Comparison of ENCODE assay signal across 11 cellular contexts in the genomic region with DNA sequence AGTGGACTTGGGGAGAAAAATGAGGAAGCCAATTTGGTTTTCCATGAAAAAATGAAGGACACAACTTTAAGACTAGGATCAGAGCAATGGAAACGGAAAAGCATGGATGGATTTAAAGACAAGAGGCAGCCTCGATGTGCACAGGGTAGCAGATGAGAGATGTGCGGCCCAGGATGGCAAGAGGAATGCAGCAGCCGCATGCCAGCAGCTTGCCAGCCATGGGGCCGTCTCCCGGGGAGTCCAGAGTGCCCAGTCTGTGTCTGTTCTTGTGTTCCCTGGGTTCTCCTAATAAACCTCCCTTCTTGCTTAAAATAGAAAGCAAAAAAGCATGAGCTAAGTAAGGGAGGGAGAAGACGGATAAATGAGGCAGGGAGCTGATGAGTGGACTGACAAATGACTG.
"Had no signal": no experiment of that assay in that cellular context is flagged by ENCODE, and none has a peak within 500 bp of the region (broad histone marks: within the 10 kb centered on the region; RNA-seq: fewer than 3 reads in every experiment).

No MANE protein-coding gene starts in this region.

- H3K27me3 ChIP-seq: testis, tibial nerve had no signal

- H3K36me3 ChIP-seq: left ventricle myocardium inferior, tibial nerve had no signal

- ATAC-seq: stimulated activated memory B cell treated with anti-CD40 and anti-IgM and Interleukin-4, amounts not matched to agents 10 μg/mL and 1 μg/mL and 100 μg/mL, for 72 hours had no signal

- DNase-seq: kidney; left cardiac atrium; left ventricle myocardium inferior; naive B cell; stimulated activated CD4-positive, alpha-beta T cell treated with anti-CD3 and anti-CD28 coated beads, Interleukin-1b, Interleukin-23, amount 100 ng/mL, for 48 hours; stimulated activated CD4-positive, alpha-beta T cell treated with anti-CD3 and anti-CD28 coated beads, Interleukin-4, amount 100 ng/mL, for 24 hours had no signal

- H3K4me1 ChIP-seq: foreskin keratinocyte, left ventricle myocardium inferior, testis, tibial nerve had no signal

- H3K27ac ChIP-seq: foreskin keratinocyte, left ventricle myocardium inferior, testis, tibial nerve had no signal

- H3K4me3 ChIP-seq: left ventricle myocardium inferior, lung, testis, tibial nerve had no signal

- H3K9me3 ChIP-seq: left ventricle myocardium inferior, testis had no signal
